In the genomic region with DNA sequence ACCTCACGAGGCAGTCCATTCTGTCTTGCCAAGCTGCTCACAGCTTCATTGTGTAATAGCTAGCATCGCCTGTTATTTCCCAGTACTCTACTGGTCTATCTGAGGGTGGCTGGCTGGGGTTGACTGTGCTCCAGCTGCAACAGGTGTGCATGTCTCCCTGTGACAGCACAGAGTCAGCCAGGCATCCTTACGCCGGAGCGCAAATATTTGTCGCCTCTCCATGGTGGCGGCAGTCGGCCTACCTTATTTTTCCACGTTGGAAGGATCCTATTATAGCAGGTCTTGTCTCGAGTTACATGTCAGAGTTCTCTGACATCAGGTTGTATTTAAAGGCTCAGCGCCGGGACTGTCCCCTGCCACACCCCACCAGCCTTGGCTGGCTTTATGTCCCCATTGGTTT, we compare ENCODE assay signal across 33 cellular contexts.
"Had no signal": no experiment of that assay in that cellular context is flagged by ENCODE, and none has a peak within 500 bp of the region (broad histone marks: within the 10 kb centered on the region; RNA-seq: fewer than 3 reads in every experiment).

No MANE protein-coding gene starts in this region.

- H3K27ac ChIP-seq: ascending aorta, cardiac muscle cell, KMS-11, Peyer's patch, SJSA1, VCaP had no signal

- H3K4me3 Mint-ChIP-seq: activated CD4-positive, alpha-beta T cell treated with anti-CD3 and anti-CD28 coated beads, Interleukin-2, amount 10 ng/mL, durations not matched to agents 24 days and 14 days; activated CD8-positive, alpha-beta memory T cell treated with anti-CD3 and anti-CD28 coated beads, Interleukin-2, amount 10 ng/mL, durations not matched to agents 7 days and 5 days; activated naive CD8-positive, alpha-beta T cell treated with anti-CD3 and anti-CD28 coated beads for 36 hours; activated T-cell treated with anti-CD3 and anti-CD28 coated beads, Interleukin-2, amount 50 U/mL, for 72 hours; activated T-helper 17 cell treated with anti-CD3 and anti-CD28 coated beads, Interleukin-2, amount 50 U/mL, for 72 hours; T-cell; T-helper 17 cell had no signal

- ATAC-seq: activated CD8-positive, alpha-beta memory T cell treated with anti-CD3 and anti-CD28 coated beads, Interleukin-2, amount 10 ng/mL, durations not matched to agents 7 days and 5 days; activated T-cell treated with anti-CD3 and anti-CD28 coated beads, Interleukin-2, amount 50 U/mL, for 72 hours; activated T-helper 17 cell treated with anti-CD3 and anti-CD28 coated beads, Interleukin-2, amount 50 U/mL, for 72 hours; PC-3; SK-N-SH treated with all-trans-retinoic acid at 6 μM for 48 hours; T-cell; T-helper 17 cell had no signal

- H3K9me3 ChIP-seq: ascending aorta, SJSA1 had no signal

- H3K4me1 Mint-ChIP-seq: activated CD8-positive, alpha-beta memory T cell treated with anti-CD3 and anti-CD28 coated beads, Interleukin-2, amount 10 ng/mL, durations not matched to agents 7 days and 5 days; activated T-helper 17 cell treated with anti-CD3 and anti-CD28 coated beads, Interleukin-2, amount 50 U/mL, for 72 hours; T-cell had no signal

- H3K9ac ChIP-seq: KMS-11 had no signal

- DNase-seq: activated CD4-positive, alpha-beta T cell treated with anti-CD3 and anti-CD28 coated beads for 1 hour; activated CD4-positive, alpha-beta T cell treated with anti-CD3 and anti-CD28 coated beads, Interleukin-2, amount 10 ng/mL, durations not matched to agents 24 days and 14 days; activated CD4-positive, alpha-beta T cell treated with anti-CD3 and anti-CD28 coated beads, Interleukin-2, amount 50 U/mL, for 4 hours; activated CD4-positive, CD25-positive, alpha-beta regulatory T cell; activated CD8-positive, alpha-beta memory T cell treated with anti-CD3 and anti-CD28 coated beads, Interleukin-2, amount 10 ng/mL, durations not matched to agents 7 days and 5 days; activated effector memory CD4-positive, alpha-beta T cell treated with anti-CD3 and anti-CD28 coated beads, Interleukin-2, amount 50 U/mL, for 16 hours; activated naive CD4-positive, alpha-beta T cell; activated naive CD4-positive, alpha-beta T cell treated with anti-CD3 and anti-CD28 coated beads, Interleukin-2, amount 50 U/mL, for 16 hours; activated naive CD8-positive, alpha-beta T cell treated with anti-CD3 and anti-CD28 coated beads for 36 hours; activated T-cell treated with anti-CD3 and anti-CD28 coated beads, Interleukin-2, amount 50 U/mL, for 1 hour; activated T-cell treated with anti-CD3 and anti-CD28 coated beads, Interleukin-2, amount 50 U/mL, for 72 hours; amniotic stem cell; MM.1S; MV-4-11; NCI-H1092; NCI-H1436 treated with DMSO at 0.1 percent for 48 hours; NCI-H1694 treated with DMSO at 0.1 percent for 48 hours; NCI-H2029; NCI-H345; NCI-H524 treated with DMSO at 0.1 percent for 48 hours; PC-3; RPMI8226; SHP77 treated with DMSO at 0.1 percent for 48 hours; T-helper 17 cell had no signal

- H3K4me3 ChIP-seq: ascending aorta, cardiac muscle cell, Peyer's patch, SJSA1 had no signal

- H3K27me3 ChIP-seq: ascending aorta, cardiac muscle cell, Peyer's patch, SJSA1 had no signal

- H3K36me3 ChIP-seq: ascending aorta, cardiac muscle cell, Peyer's patch, SJSA1 had no signal

- H3K36me3 Mint-ChIP-seq: activated CD8-positive, alpha-beta memory T cell treated with anti-CD3 and anti-CD28 coated beads, Interleukin-2, amount 10 ng/mL, durations not matched to agents 7 days and 5 days; activated naive CD8-positive, alpha-beta T cell treated with anti-CD3 and anti-CD28 coated beads for 36 hours; T-cell had no signal

- H3K27ac Mint-ChIP-seq: activated CD4-positive, alpha-beta T cell treated with anti-CD3 and anti-CD28 coated beads, Interleukin-2, amount 10 ng/mL, durations not matched to agents 24 days and 14 days; activated CD8-positive, alpha-beta memory T cell treated with anti-CD3 and anti-CD28 coated beads, Interleukin-2, amount 10 ng/mL, durations not matched to agents 7 days and 5 days; activated naive CD8-positive, alpha-beta T cell treated with anti-CD3 and anti-CD28 coated beads for 36 hours; activated T-cell treated with anti-CD3 and anti-CD28 coated beads, Interleukin-2, amount 50 U/mL, for 72 hours; activated T-helper 17 cell treated with anti-CD3 and anti-CD28 coated beads, Interleukin-2, amount 50 U/mL, for 72 hours; T-cell; T-helper 17 cell had no signal
